In the genomic region with DNA sequence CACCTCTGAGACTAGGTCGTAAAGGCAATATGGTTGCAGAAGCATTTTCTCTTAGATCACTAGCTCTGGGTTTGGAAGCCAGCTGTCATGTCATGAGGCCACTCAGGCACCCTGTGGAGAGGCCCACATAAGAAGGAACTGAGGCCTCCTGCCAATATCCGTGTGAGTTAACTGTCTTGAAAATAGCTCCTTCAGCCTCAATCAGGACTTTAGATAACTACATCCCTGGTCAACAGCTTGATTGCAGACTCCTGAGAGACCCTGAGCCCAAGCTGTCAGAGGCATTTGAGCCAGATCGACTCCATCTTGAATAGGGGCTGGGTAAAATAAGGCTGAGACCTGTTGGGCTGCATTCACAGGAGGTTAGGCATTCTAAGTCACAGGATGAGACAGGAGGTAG, we compare ENCODE assay signal across 22 cellular contexts. TPM values are rescaled to one million over a fixed set of nuclear protein-coding genes. Genes with fewer than 3 reads are reported as not detected.
A peak's percentile ranks its signal among the peaks of the same experiment; 100 is the strongest.
DNase-seq lines count a peak whose midpoint lies in the region; ATAC-seq and TF ChIP-seq lines count a peak whose summit lies in the region.
"Had no signal": no experiment of that assay in that cellular context is flagged by ENCODE, and none has a peak within 500 bp of the region (broad histone marks: within the 10 kb centered on the region; RNA-seq: fewer than 3 reads in every experiment).

No MANE protein-coding gene starts in this region.

- CTCF ChIA-PET in HEK293T (lab: Yijun Ruan, JAX), result interaction anchor here (1.0 kb wide), 1 partner anchor 10 kb away, joined by 3 read pairs; no protein-coding TSS in a partner anchor

- intact Hi-C loops in body of pancreas (cut with DNase I), result no loop called here

- H3K36me3 ChIP-seq in body of pancreas (replicated peaks in 1 of 2; ENCODE audit: insufficient read depth in 1 of 2, low read depth in 2 of 2), result no peaks in the 10 kb centered on the region
- H3K36me3 ChIP-seq: transverse colon had no signal

- TF ChIP-seq CTCF in body of pancreas (IDR thresholded peaks at IDR 0.05), result no peak

- H3K4me3 ChIP-seq in body of pancreas, result no peak overlapping the region
- H3K4me3 ChIP-seq: dorsolateral prefrontal cortex, transverse colon had no signal

- H3K4me1 ChIP-seq in body of pancreas, result no peaks in the 10 kb centered on the region
- H3K4me1 ChIP-seq: foreskin keratinocyte, transverse colon had no signal

- no peak for TF ChIP-seq POLR2A in erythroblast (IDR thresholded peaks at IDR 0.05; ENCODE audit: low read length)
- no peak for TF ChIP-seq POLR2A in body of pancreas (IDR thresholded peaks at IDR 0.05)

- ATAC-seq in GM21390 (IDR thresholded peaks at IDR 0.05; ENCODE audit: unreplicated experiment) (no peak), body of pancreas (no peak), HG03378 (IDR thresholded peaks at IDR 0.05; ENCODE audit: unreplicated experiment) (no peak)
- ATAC-seq: foreskin keratinocyte, HCT116 had no signal

- no peak overlapping the region for H3K27ac ChIP-seq in body of pancreas
- H3K27ac ChIP-seq: dorsolateral prefrontal cortex, epithelial cell of prostate, foreskin keratinocyte, transverse colon had no signal

- H3K9me3 ChIP-seq in body of pancreas, result no peaks in the 10 kb centered on the region
- H3K9me3 ChIP-seq: transverse colon had no signal

- POLR2A ChIA-PET in HEK293T (lab: Yijun Ruan, JAX), result interaction anchor here (1.6 kb wide), 1 partner anchor 49 kb away, joined by 5 read pairs; no protein-coding TSS in a partner anchor

- no peaks in the 10 kb centered on the region for H3K27me3 ChIP-seq in body of pancreas
- H3K27me3 ChIP-seq: foreskin keratinocyte, transverse colon had no signal

- DNase-seq in DMS 273 (lab: John Stamatoyannopoulos, UW; ENCODE audit: unreplicated experiment) (peak; percentile 92), HEK293T (ENCODE audit: extremely low spot score) (no peak), RPMI8226 (peak; percentile 25), erythroblast (lab: John Stamatoyannopoulos, UW) (peak; percentile 2 to 13), body of pancreas (no peak)
- DNase-seq: activated B cell treated with CpG ODN at 0.5 μM for 24 hours; activated CD8-positive, alpha-beta T cell treated with anti-CD3 and anti-CD28 coated beads for 36 hours; amygdala; CD4-positive, alpha-beta memory T cell; dorsolateral prefrontal cortex; foreskin keratinocyte; islet precursor cell; NCI-H146; occipital lobe; SHP77 treated with DMSO at 0.1 percent for 48 hours; stimulated activated CD4-positive, alpha-beta T cell treated with anti-CD3 and anti-CD28 coated beads, Interleukin-4, amount 100 ng/mL, for 24 hours; T-helper 17 cell; transverse colon had no signal

- 53 to 79% methylated on average over 2 of the region's 3 CpGs for WGBS in body of pancreas, 2 donors

TF ChIP-seq in HEK293T, 16 proteins besides CTCF, POLR2A, EP300 and RAD21:
- TF ChIP-seq, protein P1, sequence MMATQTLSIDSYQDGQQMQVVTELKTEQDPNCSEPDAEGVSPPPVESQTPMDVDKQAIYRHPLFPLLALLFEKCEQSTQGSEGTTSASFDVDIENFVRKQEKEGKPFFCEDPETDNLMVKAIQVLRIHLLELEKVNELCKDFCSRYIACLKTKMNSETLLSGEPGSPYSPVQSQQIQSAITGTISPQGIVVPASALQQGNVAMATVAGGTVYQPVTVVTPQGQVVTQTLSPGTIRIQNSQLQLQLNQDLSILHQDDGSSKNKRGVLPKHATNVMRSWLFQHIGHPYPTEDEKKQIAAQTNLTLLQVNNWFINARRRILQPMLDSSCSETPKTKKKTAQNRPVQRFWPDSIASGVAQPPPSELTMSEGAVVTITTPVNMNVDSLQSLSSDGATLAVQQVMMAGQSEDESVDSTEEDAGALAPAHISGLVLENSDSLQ (IDR thresholded peaks at IDR 0.05), result peak; percentile 35
- TF ChIP-seq FOXK2 (IDR thresholded peaks at IDR 0.05) (no peak), SP1 (IDR thresholded peaks at IDR 0.05) (no peak)

RNA-seq across cellular contexts. Expression of a gene that starts 15.1 kb away (rescaled TPM):
- 10 to 100 TPM; 15.8 to 19.7 TPM for total RNA-seq in body of pancreas
- total RNA-seq: activated CD8-positive, alpha-beta T cell treated with anti-CD3 and anti-CD28 coated beads for 36 hours had no signal

Comparison
In these comparisons a context has a peak if more than half of its experiments do, and no peak if none do; other contexts are left out.
1. DNase-seq: peak in DMS 273 (single experiment), RPMI8226 (single experiment) and erythroblast (2 of 2); none in HEK293T (single experiment) and body of pancreas (0 of 4).